ENCODE assay signal across 20 cellular contexts in the genomic region with DNA sequence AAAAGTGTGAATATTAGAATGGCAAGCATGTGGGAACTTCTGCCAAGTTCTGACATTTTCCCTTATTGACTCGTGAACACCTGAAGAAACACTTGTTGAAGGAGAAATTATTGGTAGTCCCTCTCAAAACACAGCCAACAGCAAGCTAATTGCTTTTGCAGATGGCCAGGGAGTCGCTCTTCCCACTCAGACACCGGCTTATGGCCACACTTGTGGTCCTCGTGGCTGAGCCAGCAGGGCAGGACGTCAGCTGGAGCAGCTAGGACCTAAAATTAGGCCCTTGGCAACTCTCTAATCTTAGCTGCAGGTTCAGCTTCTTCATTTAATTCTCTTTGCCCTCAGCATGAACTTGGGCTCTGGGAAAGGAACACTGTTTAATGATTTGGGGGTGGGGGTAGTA.
A peak's percentile ranks its signal among the peaks of the same experiment; 100 is the strongest.
DNase-seq lines count a peak whose midpoint lies in the region; ATAC-seq and TF ChIP-seq lines count a peak whose summit lies in the region.
"Had no signal": no experiment of that assay in that cellular context is flagged by ENCODE, and none has a peak within 500 bp of the region (broad histone marks: within the 10 kb centered on the region; RNA-seq: fewer than 3 reads in every experiment).

No MANE protein-coding gene starts in this region.

- peaks cover 36% of the 10 kb centered on the region for H3K4me1 Mint-ChIP-seq in WTC11

- H3K36me3 ChIP-seq in adrenal gland (replicated peaks in 1 of 2) (no peaks in the 10 kb centered on the region), aorta (ENCODE audit: control insufficient read depth in 1 of 2, insufficient read depth in 2 of 2, low read length in 1 of 2) (no peaks in the 10 kb centered on the region)
- H3K36me3 ChIP-seq: SJCRH30 had no signal

- CTCF ChIA-PET in WTC11 (lab: Charles Lee), result interaction anchor here (0.8 to 1.6 kb wide), 2 partner anchors 23 to 89 kb away, joined by 3 read pairs; no protein-coding TSS in a partner anchor

- peak; percentile 63 for ATAC-seq in aorta (ENCODE audit: low FRiP score)
- no peak for ATAC-seq in WTC11

- H3K27ac ChIP-seq in adrenal gland, result peak overlapping the region in 2 of 5 donors; percentile 2 to 15
- peak overlapping the region in 1 of 2 donors; percentile 40 for H3K27ac ChIP-seq in aorta (ENCODE audit: low read depth in 1 of 2, low read length in 2 of 2)
- H3K27ac ChIP-seq: SJCRH30 had no signal

- H3K36me3 Mint-ChIP-seq in WTC11, result no peaks in the 10 kb centered on the region
- H3K36me3 Mint-ChIP-seq: brain, CD14-positive monocyte had no signal

- no peaks in the 10 kb centered on the region for H3K27me3 ChIP-seq in adrenal gland
- H3K27me3 ChIP-seq in aorta (ENCODE audit: control insufficient read depth in 1 of 2, insufficient read depth in 2 of 2, low read length in 1 of 2), result no peaks in the 10 kb centered on the region

- POLR2A ChIA-PET in WTC11 (lab: Charles Lee), result no interaction called here

- H3K27me3 Mint-ChIP-seq in WTC11 (ENCODE audit: low read depth), result peaks cover 8% of the 10 kb centered on the region; the same call in 1 of the 2 replicates

- H3K4me3 Mint-ChIP-seq in WTC11, result no peak overlapping the region
- H3K4me3 Mint-ChIP-seq: CD14-positive monocyte had no signal

- no peaks in the 10 kb centered on the region for H3K9me3 Mint-ChIP-seq in WTC11
- H3K9me3 Mint-ChIP-seq: brain, CD14-positive monocyte had no signal

- peaks cover 0 to 22% of the 10 kb centered on the region in 2 donors for H3K4me1 ChIP-seq in adrenal gland (replicated peaks in 1 of 2)
- peaks cover 6 to 8% of the 10 kb centered on the region in 2 donors for H3K4me1 ChIP-seq in aorta (ENCODE audit: control insufficient read depth in 1 of 2, insufficient read depth in 2 of 2, low read length in 2 of 2)

- H3K27ac Mint-ChIP-seq in WTC11, result no peak overlapping the region
- H3K27ac Mint-ChIP-seq: CD14-positive monocyte had no signal

- peak; percentile 66 for DNase-seq in NCI-H82 (lab: John Stamatoyannopoulos, UW)
- no peak for DNase-seq in NCI-H82 treated with DMSO at 0.1 percent for 48 hours (lab: John Stamatoyannopoulos, UW; ENCODE audit: unreplicated experiment)
- peak in 6 of 7 donors; percentile 21 to 58 (median 31) for DNase-seq in adrenal gland
- DNase-seq in left kidney (ENCODE audit: low read depth, low spot score), result peak; percentile 67
- peak in 1 of 2 donors; percentile 50 for DNase-seq in aorta
- no peak for DNase-seq in WTC11 (ENCODE audit: low spot score)
- no peak for DNase-seq in ureter (ENCODE audit: low spot score)
- DNase-seq in NAMALWA (ENCODE audit: low spot score), result no peak
- DNase-seq: 8988T; activated CD4-positive, alpha-beta T cell treated with anti-CD3 and anti-CD28 coated beads for 4 hours; activated naive CD4-positive, alpha-beta T cell treated with Interleukin-2 at 50 U/mL for 16 hours; dermis blood vessel endothelial cell; erythroblast; NCI-H1694; NCI-H345; occipital lobe; small intestine had no signal

- H3K4me3 ChIP-seq in adrenal gland (no peak overlapping the region), aorta (ENCODE audit: low read length in 2 of 2) (no peak overlapping the region)
- H3K4me3 ChIP-seq: SJCRH30 had no signal

- WGBS in adrenal gland, 4 donors, result 20 to 36% (median 30%) methylated on average over 4 to 5 of the region's 5 CpGs
- WGBS in aorta, 2 donors, result 3 to 6% methylated on average over 5 of the region's 5 CpGs

- no peak for TF ChIP-seq POLR2A in adrenal gland (IDR thresholded peaks at IDR 0.05)

- H3K9me3 ChIP-seq in adrenal gland (replicated peaks in 1 of 3), result no peaks in the 10 kb centered on the region
- H3K9me3 ChIP-seq in aorta (ENCODE audit: control insufficient read depth, low read length), result no peaks in the 10 kb centered on the region
- H3K9me3 ChIP-seq: SJCRH30 had no signal

- no peak for TF ChIP-seq CTCF in adrenal gland (IDR thresholded peaks at IDR 0.05)
- no peak for TF ChIP-seq CTCF in WTC11 (IDR thresholded peaks at IDR 0.05)

- intact Hi-C loops in adrenal gland (cut with DNase I) (no loop called here), aorta (cut with DNase I) (no loop called here)

TF ChIP-seq in WTC11, 78 proteins besides CTCF, POLR2A, EP300 and RAD21:
- TF ChIP-seq FOXK1 (CRISPR knock-in tag; IDR thresholded peaks at IDR 0.05) (no peak), SMAD3 (CRISPR knock-in tag; IDR thresholded peaks at IDR 0.05; ENCODE audit: borderline replicate concordance) (no peak), MXD4 (CRISPR knock-in tag; IDR thresholded peaks at IDR 0.05; ENCODE audit: borderline replicate concordance) (no peak), ELF4 (CRISPR knock-in tag; IDR thresholded peaks at IDR 0.05; ENCODE audit: low read depth) (no peak), ZBTB21 (CRISPR knock-in tag; IDR thresholded peaks at IDR 0.05; ENCODE audit: borderline replicate concordance) (no peak)

Comparison
In these comparisons a context has a peak if more than half of its experiments do, and no peak if none do; other contexts are left out.
1. DNase-seq: peak in NCI-H82 (single experiment), adrenal gland (6 of 7) and left kidney (single experiment); none in NCI-H82 treated with DMSO at 0.1 percent for 48 hours (single experiment), WTC11 (single experiment), ureter (single experiment) and NAMALWA (single experiment).